29 cellular contexts compared by ENCODE assay signal in the genomic region with DNA sequence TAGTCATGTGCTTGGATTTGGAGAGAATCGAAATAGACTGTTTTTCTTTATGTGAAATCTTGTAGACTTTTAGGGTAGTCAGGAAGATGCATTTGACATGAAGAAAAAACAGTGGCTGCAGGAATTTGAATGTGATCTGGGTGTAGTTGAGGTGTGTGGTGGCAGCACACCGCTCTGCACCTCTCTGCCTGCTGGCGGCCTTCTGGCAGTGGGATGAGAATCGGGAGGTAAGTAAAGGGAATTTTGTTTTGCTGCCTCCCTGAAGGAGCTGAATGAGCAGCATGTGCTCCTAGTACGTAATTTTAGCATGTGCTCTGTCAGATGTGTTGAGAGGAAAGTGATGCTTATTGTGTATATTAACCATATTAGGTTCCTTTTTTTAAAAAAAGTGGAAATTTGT. TPM values are rescaled to one million over a fixed set of nuclear protein-coding genes. Genes with fewer than 3 reads are reported as not detected.
A peak's percentile ranks its signal among the peaks of the same experiment; 100 is the strongest.
DNase-seq lines count a peak whose midpoint lies in the region; ATAC-seq and TF ChIP-seq lines count a peak whose summit lies in the region.
"Had no signal": no experiment of that assay in that cellular context is flagged by ENCODE, and none has a peak within 500 bp of the region (broad histone marks: within the 10 kb centered on the region; RNA-seq: fewer than 3 reads in every experiment).

No MANE protein-coding gene starts in this region.

- H3K79me1 ChIP-seq in trophoblast cell (ENCODE audit: low read length) = peaks cover 12% of the 10 kb centered on the region

- no peaks in the 10 kb centered on the region for H3K27me3 Mint-ChIP-seq in activated T-cell treated with anti-CD3 and anti-CD28 coated beads, Interleukin-2, amount 50 U/mL, for 72 hours (ENCODE audit: low read depth)
- peaks cover 4% of the 10 kb centered on the region for H3K27me3 Mint-ChIP-seq in brain
- H3K27me3 Mint-ChIP-seq: naive thymus-derived CD4-positive, alpha-beta T cell had no signal

- H3K4me3 Mint-ChIP-seq in activated T-cell treated with anti-CD3 and anti-CD28 coated beads, Interleukin-2, amount 50 U/mL, for 72 hours = no peak overlapping the region
- peak overlapping the region; percentile 33 to 69 (median 62) for H3K4me3 Mint-ChIP-seq in brain

- H2AFZ ChIP-seq in Loucy (ENCODE audit: low read length) (no peak overlapping the region), trophoblast cell (ENCODE audit: insufficient read depth, low read length, poor library complexity) (no peak overlapping the region)
- H2AFZ ChIP-seq: parathyroid adenoma had no signal

- H3K4me1 ChIP-seq in Loucy (ENCODE audit: insufficient read depth, low read length, poor library complexity, severe bottlenecking) (peaks cover 24% of the 10 kb centered on the region), trophoblast cell (ENCODE audit: control insufficient read depth in 1 of 2, insufficient read depth in 2 of 2, low read length in 2 of 2) (peaks cover 4 to 6% of the 10 kb centered on the region in 2 experiments)

- H3F3A ChIP-seq in Loucy (ENCODE audit: low read depth) = no peaks in the 10 kb centered on the region

- no peak overlapping the region for H3K18ac ChIP-seq in trophoblast cell (ENCODE audit: low read length)

- peak overlapping the region; percentile 56 for H3K27ac Mint-ChIP-seq in activated T-cell treated with anti-CD3 and anti-CD28 coated beads, Interleukin-2, amount 50 U/mL, for 72 hours
- peak overlapping the region in 1 of 5 experiments; percentile 49 for H3K27ac Mint-ChIP-seq in brain

- no peak overlapping the region for H3K23ac ChIP-seq in trophoblast cell (ENCODE audit: low read length)

- no peak overlapping the region for H4K91ac ChIP-seq in trophoblast cell (ENCODE audit: low read depth, low read length)

- no peak overlapping the region for H2BK120ac ChIP-seq in trophoblast cell (ENCODE audit: insufficient read depth, low read length, poor library complexity)

- no peak overlapping the region for H3K27ac ChIP-seq in trophoblast cell (ENCODE audit: low read depth, low read length)
- H3K27ac ChIP-seq: A549, body of pancreas, parathyroid adenoma, upper lobe of left lung had no signal

- peaks cover 5% of the 10 kb centered on the region for H4K20me1 ChIP-seq in Loucy (ENCODE audit: insufficient read depth, low read length, poor library complexity, severe bottlenecking)

- WGBS in trophoblast cell (ENCODE audit: extremely low coverage, insufficient coverage, insufficient read length) = no CpG with 5 or more reads among the region's 5 CpGs

- no peak overlapping the region for H4K12ac ChIP-seq in trophoblast cell (ENCODE audit: low read depth, low read length)

- no peak overlapping the region for H2BK12ac ChIP-seq in trophoblast cell (ENCODE audit: low read length)

- no peak for ATAC-seq in activated T-cell treated with anti-CD3 and anti-CD28 coated beads, Interleukin-2, amount 50 U/mL, for 72 hours (replicated peaks in 1 of 2)
- no peak for ATAC-seq in Right ventricle myocardium inferior
- ATAC-seq: A549; body of pancreas; left ventricle myocardium superior; naive thymus-derived CD4-positive, alpha-beta T cell; right cardiac atrium; SK-N-SH treated with all-trans-retinoic acid at 6 μM for 48 hours had no signal

- H3K36me3 ChIP-seq in Loucy (ENCODE audit: insufficient read depth, low read length) (peaks cover 19% of the 10 kb centered on the region; the same call in 1 of the 2 replicates), trophoblast cell (ENCODE audit: control insufficient read depth in 1 of 2, insufficient read depth in 2 of 2, low read length in 2 of 2) (peaks cover 35 to 44% of the 10 kb centered on the region in 2 experiments)

- peaks cover 36% of the 10 kb centered on the region for H3K4me1 Mint-ChIP-seq in activated T-cell treated with anti-CD3 and anti-CD28 coated beads, Interleukin-2, amount 50 U/mL, for 72 hours (ENCODE audit: low read depth)
- peaks cover 38% of the 10 kb centered on the region for H3K4me1 Mint-ChIP-seq in brain

- no peak overlapping the region for H2AK5ac ChIP-seq in trophoblast cell (ENCODE audit: low read length)

- H3K36me3 Mint-ChIP-seq in activated T-cell treated with anti-CD3 and anti-CD28 coated beads, Interleukin-2, amount 50 U/mL, for 72 hours (ENCODE audit: insufficient read depth in 2 of 2) = peaks cover 7 to 18% of the 10 kb centered on the region in 2 donors
- H3K36me3 Mint-ChIP-seq in brain = peaks cover 52% of the 10 kb centered on the region

- H3K4me3 ChIP-seq in Loucy (ENCODE audit: low read length, poor library complexity, severe bottlenecking) (no peak overlapping the region), trophoblast cell (ENCODE audit: low read depth, low read length) (no peak overlapping the region)
- H3K4me3 ChIP-seq: A549, body of pancreas, HAP-1, upper lobe of left lung had no signal

- H3K9ac ChIP-seq in Loucy (ENCODE audit: low read depth, low read length, poor library complexity, severe bottlenecking) (peak overlapping the region; percentile 30), trophoblast cell (ENCODE audit: low read length) (no peak overlapping the region)
- H3K9ac ChIP-seq: parathyroid adenoma had no signal

- no peak for DNase-seq in activated T-cell treated with anti-CD3 and anti-CD28 coated beads, Interleukin-2, amount 50 U/mL, for 72 hours
- no peak for DNase-seq in activated T-cell treated with anti-CD3 and anti-CD28 coated beads for 4 hours
- no peak for DNase-seq in trophoblast cell
- no peak for DNase-seq in Right ventricle myocardium inferior (ENCODE audit: missing footprints)
- no peak for DNase-seq in SW480 (ENCODE audit: low spot score)
- DNase-seq in NCI-H1105 (lab: John Stamatoyannopoulos, UW) = no peak
- DNase-seq: activated CD4-positive, alpha-beta T cell treated with anti-CD3 and anti-CD28 coated beads, Interleukin-2, amount 50 U/mL, for 1 hour; activated CD8-positive, alpha-beta memory T cell treated with anti-CD3 and anti-CD28 coated beads, Interleukin-2, amount 50 U/mL, for 4 hours; activated gamma-delta T cell; body of pancreas; DMS79; GDM1; islet precursor cell; left ventricle myocardium superior; midbrain; naive thymus-derived CD4-positive, alpha-beta T cell; right cardiac atrium; stimulated activated CD4-positive, alpha-beta T cell treated with anti-CD3 and anti-CD28 coated beads, Interleukin-2, amount 100 ng/mL, for 48 hours; upper lobe of left lung had no signal

- TF ChIP-seq CTCF in Loucy (conservative IDR thresholded peaks at IDR 0.05; ENCODE audit: low read length) (no peak), brain (conservative IDR thresholded peaks at IDR 0.05) (no peak)

- H3K14ac ChIP-seq in trophoblast cell (ENCODE audit: low read length) = no peak overlapping the region

- H3K27me3 ChIP-seq in Loucy (ENCODE audit: insufficient read depth, low read length, poor library complexity, severe bottlenecking) (no peaks in the 10 kb centered on the region), trophoblast cell (ENCODE audit: insufficient read depth, low read length) (no peaks in the 10 kb centered on the region)
- H3K27me3 ChIP-seq: body of pancreas, upper lobe of left lung had no signal

- intact Hi-C loops in Right ventricle myocardium inferior (cut with DNase I) = no loop called here

- H3K9me3 Mint-ChIP-seq in activated T-cell treated with anti-CD3 and anti-CD28 coated beads, Interleukin-2, amount 50 U/mL, for 72 hours = no peaks in the 10 kb centered on the region
- peaks cover 0 to 3% (median 0%) of the 10 kb centered on the region in 5 experiments for H3K9me3 Mint-ChIP-seq in brain
- H3K9me3 Mint-ChIP-seq: naive thymus-derived CD4-positive, alpha-beta T cell had no signal

- peaks cover 51% of the 10 kb centered on the region for H3K79me2 ChIP-seq in Loucy (ENCODE audit: insufficient read depth, low read length)
- peaks cover 9% of the 10 kb centered on the region for H3K79me2 ChIP-seq in trophoblast cell (ENCODE audit: control insufficient read depth, insufficient read depth, low read length, poor library complexity)

- no peaks in the 10 kb centered on the region for H3K9me2 ChIP-seq in Loucy (replicated peaks; ENCODE audit: low read depth, low read length)

- H3K4me2 ChIP-seq in Loucy (ENCODE audit: low read depth, low read length, poor library complexity, severe bottlenecking) = peak overlapping the region; percentile 35
- no peak overlapping the region for H3K4me2 ChIP-seq in trophoblast cell (ENCODE audit: low read length)
- H3K4me2 ChIP-seq: A549 had no signal

- H3K9me3 ChIP-seq in Loucy (ENCODE audit: insufficient read depth, low read depth, low read length) (no peaks in the 10 kb centered on the region), trophoblast cell (ENCODE audit: insufficient read depth, low read depth, low read length) (no peaks in the 10 kb centered on the region)
- H3K9me3 ChIP-seq: A549, body of pancreas, HAP-1, upper lobe of left lung had no signal

- no peak overlapping the region for H2BK5ac ChIP-seq in trophoblast cell (ENCODE audit: low read depth, low read length, poor library complexity)

- H3K4ac ChIP-seq in trophoblast cell (ENCODE audit: low read depth, low read length) = peak overlapping the region; percentile 58

- H4K8ac ChIP-seq in trophoblast cell (ENCODE audit: low read depth, low read length) = no peak overlapping the region

RNA-seq across cellular contexts. Expression of a gene that starts 3.2 kb away (rescaled TPM):
- 10 to 100 TPM; 71.5 to 76.8 TPM for total RNA-seq in activated T-cell treated with anti-CD3 and anti-CD28 coated beads, Interleukin-2, amount 50 U/mL, for 72 hours
- polyA plus RNA-seq in brain (ENCODE audit: insufficient read depth, low read depth, low replicate concordance) = 99.4 TPM
- 67.0 and 68.3 TPM in 2 replicates for polyA plus RNA-seq in trophoblast cell (2013)
- 78.0 TPM for total RNA-seq in Right ventricle myocardium inferior

RNA-seq across cellular contexts. Expression of a gene that starts 7.0 kb away (rescaled TPM):
- under 1 TPM in 1 of 2 donors, not detected in 1; 0.22 TPM for total RNA-seq in activated T-cell treated with anti-CD3 and anti-CD28 coated beads, Interleukin-2, amount 50 U/mL, for 72 hours
- polyA plus RNA-seq in brain (ENCODE audit: insufficient read depth, low read depth, low replicate concordance) = not detected
- not detected in 2 replicates for polyA plus RNA-seq in trophoblast cell (2013)
- not detected for total RNA-seq in Right ventricle myocardium inferior
- total RNA-seq: body of pancreas; cerebellum; left ventricle myocardium superior; NCI-H460; right cardiac atrium; subcutaneous adipose tissue; T-helper 2 cell treated with Interferon-gamma antibody and Interleukin-4, amounts not matched to agents 100 ng/mL and 5 ng/mL, for 36 hours had no signal
- polyA plus RNA-seq: A549 had no signal

RNA-seq across cellular contexts. Expression of a gene that starts 26.7 kb away (rescaled TPM):
- 10 to 100 TPM; 37.6 to 40.5 TPM for total RNA-seq in activated T-cell treated with anti-CD3 and anti-CD28 coated beads, Interleukin-2, amount 50 U/mL, for 72 hours
- 77.8 TPM for polyA plus RNA-seq in brain (ENCODE audit: insufficient read depth, low read depth, low replicate concordance)
- polyA plus RNA-seq in trophoblast cell (2013) = 24.9 and 25.0 TPM in 2 replicates
- 41.4 TPM for total RNA-seq in Right ventricle myocardium inferior

RNA-seq across cellular contexts. Expression of a gene that starts 37.2 kb away (rescaled TPM):
- total RNA-seq in activated T-cell treated with anti-CD3 and anti-CD28 coated beads, Interleukin-2, amount 50 U/mL, for 72 hours = 1 to 10 TPM; 2.7 to 8.2 TPM
- polyA plus RNA-seq in brain (ENCODE audit: insufficient read depth, low read depth, low replicate concordance) = 16.4 TPM
- polyA plus RNA-seq in trophoblast cell (2013) = 5.9 and 6.3 TPM in 2 replicates
- 13.8 TPM for total RNA-seq in Right ventricle myocardium inferior

Comparison
In these comparisons a context has a peak if more than half of its experiments do, and no peak if none do; other contexts are left out.
1. H3K4me3 Mint-ChIP-seq: peak in brain (5 of 5); none in activated T-cell treated with anti-CD3 and anti-CD28 coated beads, Interleukin-2, amount 50 U/mL, for 72 hours (0 of 2).